8 cellular contexts compared by ENCODE assay signal in genomic region chr2:46873632-46874068, GRCh38. TPM values are rescaled to one million over a fixed set of nuclear protein-coding genes. Genes with fewer than 3 reads are reported as not detected.
DNase-seq lines count a peak whose midpoint lies in the region; ATAC-seq and TF ChIP-seq lines count a peak whose summit lies in the region.

No MANE protein-coding gene starts in this region.

- H3K4me1 ChIP-seq in H9 (ENCODE audit: insufficient read depth, low read length) (no peaks in the 10 kb centered on the region), muscle layer of duodenum (ENCODE audit: control insufficient read depth in 1 of 2, insufficient read depth in 2 of 2, low read length in 2 of 2) (peaks cover 14 to 15% of the 10 kb centered on the region in 2 donors), upper lobe of left lung (peaks cover 15 to 44% (median 40%) of the 10 kb centered on the region in 4 donors)

- no peak overlapping the region for H3K4ac ChIP-seq in H9 (ENCODE audit: low read depth, low read length)

- H3K4me1 Mint-ChIP-seq in H9 = peaks cover 5 to 8% of the 10 kb centered on the region in 2 experiments; a peak in 3 of 4 replicates

- WGBS in H9 (ENCODE audit: extremely low coverage, insufficient read length, low lambda C conversion rate) = no CpG with 5 or more reads among the region's 5 CpGs
- 41 to 77% methylated on average over 4 to 5 of the region's 5 CpGs for WGBS in upper lobe of left lung, 2 donors

- H3K79me1 ChIP-seq in H9 (ENCODE audit: insufficient read depth, low read depth, low read length, poor library complexity, severe bottlenecking) = no peaks in the 10 kb centered on the region

- no peak overlapping the region for H2AFZ ChIP-seq in H9 (ENCODE audit: low read length)

- H2BK120ac ChIP-seq in H9 (ENCODE audit: low read depth, low read length, poor library complexity, severe bottlenecking) = no peak overlapping the region

- no peak overlapping the region for H3K4me3 ChIP-seq in dorsolateral prefrontal cortex
- no peak overlapping the region for H3K4me3 ChIP-seq in muscle layer of duodenum (ENCODE audit: low read depth in 1 of 2, low read length in 2 of 2)
- no peak overlapping the region for H3K4me3 ChIP-seq in upper lobe of left lung

- no peak overlapping the region for H4K91ac ChIP-seq in H9 (ENCODE audit: insufficient read length, low read depth, low read length)

- no peak overlapping the region for H2BK20ac ChIP-seq in H9 (ENCODE audit: low read depth, low read length, poor library complexity, severe bottlenecking)

- no peak overlapping the region for H2AK5ac ChIP-seq in H9 (ENCODE audit: insufficient read length, low read length)

- peak; percentile 65 to 85 for ATAC-seq in upper lobe of left lung (ENCODE audit: low FRiP score in 2 of 2)
- ATAC-seq in HG03571 (IDR thresholded peaks at IDR 0.05; ENCODE audit: unreplicated experiment) = no peak

- H3K27me3 Mint-ChIP-seq in H9 (ENCODE audit: low read depth) = peaks cover 2% of the 10 kb centered on the region

- no peak overlapping the region for H3K14ac ChIP-seq in H9 (ENCODE audit: insufficient read depth, low read length)

- no peaks in the 10 kb centered on the region; a peak in 2 of 5 replicates for H3K9me3 Mint-ChIP-seq in H9

- no peak overlapping the region for H3K9ac ChIP-seq in H9 (ENCODE audit: extremely low read depth, insufficient read length, low read length)

- no peak overlapping the region for H4K5ac ChIP-seq in H9 (ENCODE audit: insufficient read length, low read depth, low read length)

- H3T11ph ChIP-seq in H9 (ENCODE audit: low read length) = no peak overlapping the region

- TF ChIP-seq CTCF in H9 (conservative IDR thresholded peaks at IDR 0.05) (no peak), dorsolateral prefrontal cortex (IDR thresholded peaks at IDR 0.05 in 54 of 56, conservative IDR thresholded peaks at IDR 0.05 in 2 of 56; ENCODE audit: low read depth in 1 of 56, partially characterized antibody in 56 of 56) (no peak), upper lobe of left lung (IDR thresholded peaks at IDR 0.05) (no peak)

- no peak overlapping the region for H3K56ac ChIP-seq in H9 (ENCODE audit: insufficient read length, low read depth, low read length)

- H4K20me1 ChIP-seq in H9 (ENCODE audit: control insufficient read depth, insufficient read depth, insufficient read length) = no peaks in the 10 kb centered on the region

- TF ChIP-seq POLR2A in upper lobe of left lung (IDR thresholded peaks at IDR 0.05) = no peak

- H3K23ac ChIP-seq in H9 (ENCODE audit: insufficient read length, low read depth, low read length) = no peak overlapping the region

- no peaks in the 10 kb centered on the region for H3K23me2 ChIP-seq in H9 (ENCODE audit: insufficient read length, low read depth, low read length, poor library complexity, severe bottlenecking)

- intact Hi-C loops in dorsolateral prefrontal cortex (cut with DNase I) = no loop called here

- no peak overlapping the region for H2BK5ac ChIP-seq in H9 (ENCODE audit: insufficient read length, low read length)

- H3K27ac ChIP-seq in H9 (ENCODE audit: insufficient read length, low read depth, low read length) = no peak overlapping the region
- peak overlapping the region in 6 of 59 donors; percentile 5 to 40 (median 11) for H3K27ac ChIP-seq in dorsolateral prefrontal cortex
- peak overlapping the region; percentile 70 for H3K27ac ChIP-seq in muscle layer of duodenum (ENCODE audit: low read length)
- H3K27ac ChIP-seq in upper lobe of left lung = peak overlapping the region in 2 of 4 donors; percentile 57 to 59

- H3K9me3 ChIP-seq in H9 (ENCODE audit: control insufficient read depth, low read depth, low read length) = no peaks in the 10 kb centered on the region
- no peaks in the 10 kb centered on the region for H3K9me3 ChIP-seq in muscle layer of duodenum (ENCODE audit: control insufficient read depth in 1 of 2, low read length in 2 of 2)
- no peaks in the 10 kb centered on the region for H3K9me3 ChIP-seq in upper lobe of left lung

- no peaks in the 10 kb centered on the region for H3K79me2 ChIP-seq in H9 (ENCODE audit: insufficient read depth, low read length)

- no peak overlapping the region for H3K18ac ChIP-seq in H9 (ENCODE audit: insufficient read length, low read depth, low read length)

- H2BK12ac ChIP-seq in H9 (ENCODE audit: insufficient read length, low read depth, low read length) = no peak overlapping the region

- H3K36me3 Mint-ChIP-seq in H9 (ENCODE audit: insufficient read depth in 1 of 3, low read depth in 3 of 3) = no peaks in the 10 kb centered on the region

- no peak overlapping the region for H3K4me2 ChIP-seq in H9 (ENCODE audit: insufficient read depth, insufficient read length, low read length)

- no peak overlapping the region for H3K27ac Mint-ChIP-seq in H9

- H2BK15ac ChIP-seq in H9 (ENCODE audit: low read depth, low read length) = no peak overlapping the region

- H3K4me3 Mint-ChIP-seq in H9 = no peak overlapping the region

- H3K27me3 ChIP-seq in H9 (ENCODE audit: insufficient read depth, low read length) (no peaks in the 10 kb centered on the region), dorsolateral prefrontal cortex (no peaks in the 10 kb centered on the region), muscle layer of duodenum (ENCODE audit: low read depth, low read length) (no peaks in the 10 kb centered on the region), upper lobe of left lung (no peaks in the 10 kb centered on the region)

- TF ChIP-seq EP300 in upper lobe of left lung (IDR thresholded peaks at IDR 0.05) = peak in 1 of 4 donors; percentile 53

- H3K36me3 ChIP-seq in muscle layer of duodenum (ENCODE audit: control insufficient read depth in 1 of 2, insufficient read depth in 2 of 2, low read length in 2 of 2) (no peaks in the 10 kb centered on the region), upper lobe of left lung (no peaks in the 10 kb centered on the region)

- no peak overlapping the region for H4K8ac ChIP-seq in H9 (replicated peaks; ENCODE audit: insufficient read length, low read depth, low read length)

- peak; percentile 66 for DNase-seq in H9
- peak; percentile 87 for DNase-seq in RKO (ENCODE audit: low spot score)
- DNase-seq in dorsolateral prefrontal cortex = peak in 7 of 10 donors; percentile 40 to 88 (median 66)
- DNase-seq in upper lobe of left lung = peak in 1 of 2 donors; percentile 88
- no peak for DNase-seq in stimulated activated naive CD4-positive, alpha-beta T cell (lab: John Stamatoyannopoulos, UW)
- DNase-seq in mesenteric fat pad (ENCODE audit: low spot score) = no peak

RNA-seq across cellular contexts. Expression of gene MCFD2, which starts 42.0 kb away (rescaled TPM):
- total RNA-seq in H9 (2021) (64.6 and 64.7 TPM in 2 replicates), dorsolateral prefrontal cortex (100 to 1,000 TPM in 9 of 120 experiments, 10 to 100 TPM in 111; 44.0 to 113 (median 78.3) TPM), upper lobe of left lung (100 to 1,000 TPM in 1 of 6 donors, 10 to 100 TPM in 5; 16.8 to 102 (median 77.5) TPM), mesenteric fat pad (104 TPM)

Comparison
In these comparisons a context has a peak if more than half of its experiments do, and no peak if none do; other contexts are left out.
1. DNase-seq: peak in H9 (single experiment), RKO (single experiment) and dorsolateral prefrontal cortex (7 of 10); none in stimulated activated naive CD4-positive, alpha-beta T cell (0 of 6) and mesenteric fat pad (single experiment).